In genomic region chr2:199509401-199509800, GRCh38 we compare ENCODE assay signal across 14 cellular contexts. TPM values are rescaled to one million over a fixed set of nuclear protein-coding genes. Genes with fewer than 3 reads are reported as not detected.
A peak's percentile ranks its signal among the peaks of the same experiment; 100 is the strongest.
DNase-seq lines count a peak whose midpoint lies in the region; ATAC-seq and TF ChIP-seq lines count a peak whose summit lies in the region.
"Had no signal": no experiment of that assay in that cellular context is flagged by ENCODE, and none has a peak within 500 bp of the region (broad histone marks: within the 10 kb centered on the region; RNA-seq: fewer than 3 reads in every experiment).

No MANE protein-coding gene starts in this region.

- DNase-seq in ecto neural progenitor cell (ENCODE audit: low spot score) = no peak
- DNase-seq in esophagus squamous epithelium (lab: John Stamatoyannopoulos, UW) = no peak
- DNase-seq in iPS-NIHi7 (ENCODE audit: extremely low spot score) = no peak
- DNase-seq in DMS153 (lab: John Stamatoyannopoulos, UW) = no peak
- DNase-seq: activated CD8-positive, alpha-beta T cell treated with anti-CD3 and anti-CD28 coated beads, Interleukin-2, amount 10 ng/mL, durations not matched to agents 7 days and 5 days; AML-193; GM23248; NCI-H2107; NK-92 treated with Interleukin-12 subunit alpha and Interleukin-12 subunit beta, amount 100 ng/mL, for 24 hours; stimulated activated naive CD8-positive, alpha-beta T cell treated with anti-CD3 and anti-CD28 coated beads, Interleukin-15, amount 100 ng/mL, for 72 hours had no signal

- TF ChIP-seq CTCF in esophagus squamous epithelium (IDR thresholded peaks at IDR 0.05) = no peak

- H3K9me3 ChIP-seq in esophagus squamous epithelium = no peaks in the 10 kb centered on the region

- no peaks in the 10 kb centered on the region for H3K27me3 ChIP-seq in esophagus squamous epithelium

- no peaks in the 10 kb centered on the region for H3K4me1 ChIP-seq in esophagus squamous epithelium

- H3K36me3 ChIP-seq in esophagus squamous epithelium = no peaks in the 10 kb centered on the region

- WGBS in esophagus squamous epithelium, 2 donors = 80 to 85% methylated on average over 1 of the region's 1 CpG

- no peak overlapping the region for H3K4me3 ChIP-seq in esophagus squamous epithelium
- H3K4me3 ChIP-seq: GM23248 had no signal

- TF ChIP-seq POLR2A in esophagus squamous epithelium (IDR thresholded peaks at IDR 0.05) = no peak

- H3K27ac ChIP-seq in esophagus squamous epithelium = no peak overlapping the region
- H3K27ac ChIP-seq: GM23248 had no signal

- ATAC-seq in GM18870 (IDR thresholded peaks at IDR 0.05; ENCODE audit: unreplicated experiment) (peak; percentile 94), GM21529 (IDR thresholded peaks at IDR 0.05; ENCODE audit: unreplicated experiment) (peak; percentile 84), HG03025 (IDR thresholded peaks at IDR 0.05; ENCODE audit: low FRiP score, unreplicated experiment) (peak; percentile 63), HG03520 (IDR thresholded peaks at IDR 0.05; ENCODE audit: unreplicated experiment) (peak; percentile 75)
- ATAC-seq: activated CD8-positive, alpha-beta T cell treated with anti-CD3 and anti-CD28 coated beads, Interleukin-2, amount 10 ng/mL, durations not matched to agents 7 days and 5 days; stimulated activated naive CD8-positive, alpha-beta T cell treated with anti-CD3 and anti-CD28 coated beads, Interleukin-15, amount 100 ng/mL, for 72 hours had no signal

- intact Hi-C loops in esophagus squamous epithelium (cut with DNase I) = no loop called here

RNA-seq across cellular contexts. Expression of gene SATB2, which starts 51.7 kb away (rescaled TPM):
- 1 to 10 TPM in 1 of 4 donors, under 1 TPM in 3; 0.87 to 1.1 (median 0.92) TPM for total RNA-seq in esophagus squamous epithelium
- total RNA-seq: activated CD8-positive, alpha-beta T cell treated with anti-CD3 and anti-CD28 coated beads, Interleukin-2, amount 10 ng/mL, durations not matched to agents 7 days and 5 days had no signal
